Comparison of ENCODE assay signal across 1 cellular context in the genomic region with DNA sequence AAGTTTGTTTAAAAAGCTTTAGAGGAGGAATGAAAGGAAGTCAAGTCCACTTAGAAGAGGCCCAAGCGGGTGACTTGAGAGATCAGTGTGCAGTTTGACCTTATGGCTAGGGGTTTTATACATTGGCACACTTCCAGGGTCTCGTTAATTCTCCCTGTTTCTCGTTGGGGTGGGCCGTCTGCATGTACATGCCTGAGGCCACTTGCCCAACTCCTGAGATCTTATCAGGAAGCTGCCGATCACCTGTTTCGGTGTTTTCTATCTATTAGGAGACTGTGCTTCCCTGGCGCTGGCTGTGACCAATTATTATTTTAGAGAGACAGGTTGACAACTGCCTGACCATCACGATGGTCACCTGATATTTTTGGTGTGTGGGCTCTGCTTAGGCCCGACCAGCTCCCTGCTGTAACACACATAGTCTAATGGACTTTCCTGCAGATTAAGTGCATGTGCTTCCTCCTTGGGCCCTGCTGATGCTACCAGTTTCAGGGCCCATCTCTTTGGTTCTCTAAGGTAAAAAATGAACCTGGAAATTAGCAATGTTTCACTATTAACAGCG.
TF ChIP-seq lines count a peak whose summit lies in the region.

No MANE protein-coding gene starts in this region.

TF ChIP-seq in GM12878, 131 proteins besides CTCF, POLR2A, EP300 and RAD21 (continued from another document):
- TF ChIP-seq, protein P1, sequence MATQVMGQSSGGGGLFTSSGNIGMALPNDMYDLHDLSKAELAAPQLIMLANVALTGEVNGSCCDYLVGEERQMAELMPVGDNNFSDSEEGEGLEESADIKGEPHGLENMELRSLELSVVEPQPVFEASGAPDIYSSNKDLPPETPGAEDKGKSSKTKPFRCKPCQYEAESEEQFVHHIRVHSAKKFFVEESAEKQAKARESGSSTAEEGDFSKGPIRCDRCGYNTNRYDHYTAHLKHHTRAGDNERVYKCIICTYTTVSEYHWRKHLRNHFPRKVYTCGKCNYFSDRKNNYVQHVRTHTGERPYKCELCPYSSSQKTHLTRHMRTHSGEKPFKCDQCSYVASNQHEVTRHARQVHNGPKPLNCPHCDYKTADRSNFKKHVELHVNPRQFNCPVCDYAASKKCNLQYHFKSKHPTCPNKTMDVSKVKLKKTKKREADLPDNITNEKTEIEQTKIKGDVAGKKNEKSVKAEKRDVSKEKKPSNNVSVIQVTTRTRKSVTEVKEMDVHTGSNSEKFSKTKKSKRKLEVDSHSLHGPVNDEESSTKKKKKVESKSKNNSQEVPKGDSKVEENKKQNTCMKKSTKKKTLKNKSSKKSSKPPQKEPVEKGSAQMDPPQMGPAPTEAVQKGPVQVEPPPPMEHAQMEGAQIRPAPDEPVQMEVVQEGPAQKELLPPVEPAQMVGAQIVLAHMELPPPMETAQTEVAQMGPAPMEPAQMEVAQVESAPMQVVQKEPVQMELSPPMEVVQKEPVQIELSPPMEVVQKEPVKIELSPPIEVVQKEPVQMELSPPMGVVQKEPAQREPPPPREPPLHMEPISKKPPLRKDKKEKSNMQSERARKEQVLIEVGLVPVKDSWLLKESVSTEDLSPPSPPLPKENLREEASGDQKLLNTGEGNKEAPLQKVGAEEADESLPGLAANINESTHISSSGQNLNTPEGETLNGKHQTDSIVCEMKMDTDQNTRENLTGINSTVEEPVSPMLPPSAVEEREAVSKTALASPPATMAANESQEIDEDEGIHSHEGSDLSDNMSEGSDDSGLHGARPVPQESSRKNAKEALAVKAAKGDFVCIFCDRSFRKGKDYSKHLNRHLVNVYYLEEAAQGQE (IDR thresholded peaks at IDR 0.05; ENCODE audit: low read depth, low read length), result no peak
- TF ChIP-seq STAT3 (IDR thresholded peaks at IDR 0.05; ENCODE audit: low read depth, low read length), result no peak
